8 cellular contexts compared by ENCODE assay signal in genomic region chr7:50595538-50596102, GRCh38. TPM values are rescaled to one million over a fixed set of nuclear protein-coding genes. Genes with fewer than 3 reads are reported as not detected.
A peak's percentile ranks its signal among the peaks of the same experiment; 100 is the strongest.
DNase-seq lines count a peak whose midpoint lies in the region; ATAC-seq, FAIRE-seq and TF ChIP-seq lines count a peak whose summit lies in the region.

No MANE protein-coding gene starts in this region.

- H3K9me3 Mint-ChIP-seq in activated CD8-positive, alpha-beta memory T cell treated with anti-CD3 and anti-CD28 coated beads, Interleukin-2, amount 10 ng/mL, durations not matched to agents 7 days and 5 days (ENCODE audit: low read depth) = no peaks in the 10 kb centered on the region

- peaks cover 53% of the 10 kb centered on the region for H3K4me1 Mint-ChIP-seq in activated CD8-positive, alpha-beta memory T cell treated with anti-CD3 and anti-CD28 coated beads, Interleukin-2, amount 10 ng/mL, durations not matched to agents 7 days and 5 days

- peak overlapping the region; percentile 89 for H3K27ac Mint-ChIP-seq in activated CD8-positive, alpha-beta memory T cell treated with anti-CD3 and anti-CD28 coated beads, Interleukin-2, amount 10 ng/mL, durations not matched to agents 7 days and 5 days

- CTCF ChIA-PET in activated CD8-positive, alpha-beta memory T cell treated with anti-CD3 and anti-CD28 coated beads, Interleukin-2, amount 10 ng/mL, durations not matched to agents 7 days and 5 days (lab: Charles Lee) = interaction anchor here (0.6 to 5.0 kb wide), 9 partner anchors 12 to 503 kb away, joined by 3 to 23 read pairs (median 5); partner anchors contain the start of gene ZPBP

- TF ChIP-seq CTCF in bronchial epithelial cell (IDR thresholded peaks at IDR 0.05; ENCODE audit: insufficient read depth, low read length, severe bottlenecking) = peak; percentile 40

- H3K27me3 ChIP-seq in bronchial epithelial cell (ENCODE audit: control insufficient read depth, insufficient read depth, low read length) = no peaks in the 10 kb centered on the region

- H3K4me3 ChIP-seq in bronchial epithelial cell (ENCODE audit: low read depth, low read length) = no peak overlapping the region

- peaks cover 8% of the 10 kb centered on the region for H3K36me3 ChIP-seq in bronchial epithelial cell (ENCODE audit: control insufficient read depth, insufficient read depth, low read length)

- DNase-seq in activated CD8-positive, alpha-beta memory T cell treated with anti-CD3 and anti-CD28 coated beads, Interleukin-2, amount 10 ng/mL, durations not matched to agents 7 days and 5 days = no peak
- no peak for DNase-seq in activated CD8-positive, alpha-beta memory T cell treated with anti-CD3 and anti-CD28 coated beads for 24 hours
- DNase-seq in NCI-H2227 (lab: John Stamatoyannopoulos, UW; ENCODE audit: unreplicated experiment) (peak; percentile 52), bronchial epithelial cell (ENCODE audit: low read depth) (peak; percentile 13), left kidney (ENCODE audit: low read depth, low spot score) (peak; percentile 67), NCI-H446 (lab: John Stamatoyannopoulos, UW) (no peak), NOMO-1 (lab: John Stamatoyannopoulos, UW; ENCODE audit: unreplicated experiment in 2 of 2) (no peak)

- H3K27me3 Mint-ChIP-seq in activated CD8-positive, alpha-beta memory T cell treated with anti-CD3 and anti-CD28 coated beads, Interleukin-2, amount 10 ng/mL, durations not matched to agents 7 days and 5 days = peaks cover 4% of the 10 kb centered on the region

- no peak for FAIRE-seq in bronchial epithelial cell (lab: Jason Lieb, UNC)

- peak; percentile 67 for ATAC-seq in activated CD8-positive, alpha-beta memory T cell treated with anti-CD3 and anti-CD28 coated beads, Interleukin-2, amount 10 ng/mL, durations not matched to agents 7 days and 5 days
- peak; percentile 4 for ATAC-seq in HG02588 (IDR thresholded peaks at IDR 0.05; ENCODE audit: unreplicated experiment)

- no peak overlapping the region for H3K4me3 Mint-ChIP-seq in activated CD8-positive, alpha-beta memory T cell treated with anti-CD3 and anti-CD28 coated beads, Interleukin-2, amount 10 ng/mL, durations not matched to agents 7 days and 5 days

- H3K36me3 Mint-ChIP-seq in activated CD8-positive, alpha-beta memory T cell treated with anti-CD3 and anti-CD28 coated beads, Interleukin-2, amount 10 ng/mL, durations not matched to agents 7 days and 5 days = peaks cover 5% of the 10 kb centered on the region

RNA-seq across cellular contexts. Expression of gene DDC, which starts 30.4 kb away (rescaled TPM):
- not detected for total RNA-seq in activated CD8-positive, alpha-beta memory T cell treated with anti-CD3 and anti-CD28 coated beads, Interleukin-2, amount 10 ng/mL, durations not matched to agents 7 days and 5 days
- total RNA-seq in bronchial epithelial cell = 0.26 TPM in 1 of 2 replicates, not detected in the other

Comparison
In these comparisons a context has a peak if more than half of its experiments do, and no peak if none do; other contexts are left out.
1. DNase-seq: peak in NCI-H2227 (single experiment), bronchial epithelial cell (single experiment) and left kidney (single experiment); none in activated CD8-positive, alpha-beta memory T cell treated with anti-CD3 and anti-CD28 coated beads, Interleukin-2, amount 10 ng/mL, durations not matched to agents 7 days and 5 days (single experiment), activated CD8-positive, alpha-beta memory T cell treated with anti-CD3 and anti-CD28 coated beads for 24 hours (single experiment), NCI-H446 (0 of 2) and NOMO-1 (0 of 2).